15 cellular contexts compared by ENCODE assay signal in genomic region chr12:116299064-116299463, GRCh38. TPM values are rescaled to one million over a fixed set of nuclear protein-coding genes. Genes with fewer than 3 reads are reported as not detected.
DNase-seq lines count a peak whose midpoint lies in the region; ATAC-seq, FAIRE-seq and TF ChIP-seq lines count a peak whose summit lies in the region.
"Had no signal": no experiment of that assay in that cellular context is flagged by ENCODE, and none has a peak within 500 bp of the region (broad histone marks: within the 10 kb centered on the region; RNA-seq: fewer than 3 reads in every experiment).

No MANE protein-coding gene starts in this region.

- no peak overlapping the region for H2BK5ac ChIP-seq in neuronal stem cell (ENCODE audit: low read length)

- no peak overlapping the region for H2BK120ac ChIP-seq in neuronal stem cell (ENCODE audit: low read depth, low read length)

- TF ChIP-seq POLR2A in H54 (IDR thresholded peaks at IDR 0.05; ENCODE audit: low read depth, low read length) = no peak

- DNase-seq in CD1c-positive myeloid dendritic cell (ENCODE audit: extremely low spot score) (peak; percentile 60), NCI-H2029 (lab: John Stamatoyannopoulos, UW) (peak; percentile 87), ascending aorta (ENCODE audit: low spot score in 2 of 2) (peak in 1 of 2 donors; percentile 59), neuronal stem cell (ENCODE audit: low spot score) (no peak), H54 (ENCODE audit: insufficient read length, low spot score) (no peak)
- no peak for DNase-seq in activated naive CD4-positive, alpha-beta T cell treated with anti-CD3 and anti-CD28 coated beads, Interleukin-2, amount 10 ng/mL, durations not matched to agents 7 days and 5 days
- DNase-seq: activated T-cell treated with anti-CD3 and anti-CD28 coated beads for 4 hours; colonic mucosa; mesenchymal stem cell; stimulated activated CD4-positive, alpha-beta T cell treated with anti-CD3 and anti-CD28 coated beads, Interleukin-15, amount 100 ng/mL, for 24 hours; T-helper 1 cell had no signal

- H3K9ac ChIP-seq in neuronal stem cell (ENCODE audit: low read depth, low read length, poor library complexity) = no peak overlapping the region

- H3K4me1 ChIP-seq in ascending aorta = peaks cover 2 to 29% of the 10 kb centered on the region in 2 donors
- peaks cover 1 to 20% of the 10 kb centered on the region in 2 donors for H3K4me1 ChIP-seq in neuronal stem cell (ENCODE audit: control insufficient read depth in 2 of 2, insufficient read depth in 1 of 2, low read depth in 1 of 2, low read length in 2 of 2)
- H3K4me1 ChIP-seq: colonic mucosa had no signal

- H2BK12ac ChIP-seq in neuronal stem cell (ENCODE audit: low read length) = peak overlapping the region; percentile 47

- H4K91ac ChIP-seq in neuronal stem cell (ENCODE audit: low read depth, low read length, poor library complexity) = no peak overlapping the region

- H3K4me3 Mint-ChIP-seq in activated naive CD4-positive, alpha-beta T cell treated with anti-CD3 and anti-CD28 coated beads, Interleukin-2, amount 10 ng/mL, durations not matched to agents 7 days and 5 days = no peak overlapping the region

- H3K27me3 ChIP-seq in ascending aorta (no peaks in the 10 kb centered on the region), neuronal stem cell (ENCODE audit: control insufficient read depth in 3 of 3, insufficient read depth in 3 of 3, low read depth in 1 of 3, low read length in 3 of 3) (peaks cover 0 to 22% (median 0%) of the 10 kb centered on the region in 3 experiments)
- H3K27me3 ChIP-seq: colonic mucosa, upper lobe of left lung had no signal

- no peaks in the 10 kb centered on the region for H3K36me3 ChIP-seq in ascending aorta
- no peaks in the 10 kb centered on the region for H3K36me3 ChIP-seq in neuronal stem cell (replicated peaks in 1 of 2; ENCODE audit: control insufficient read depth in 2 of 2, insufficient read depth in 2 of 2, low read length in 2 of 2)
- H3K36me3 ChIP-seq: colonic mucosa, upper lobe of left lung had no signal

- peak overlapping the region; percentile 19 for H2BK15ac ChIP-seq in neuronal stem cell (ENCODE audit: low read length)

- peak overlapping the region; percentile 78 to 85 for H3K27ac ChIP-seq in ascending aorta
- H3K27ac ChIP-seq in neuronal stem cell (replicated peaks; ENCODE audit: low read length) = no peak overlapping the region
- H3K27ac ChIP-seq: colonic mucosa had no signal

- H3K36me3 Mint-ChIP-seq in activated naive CD4-positive, alpha-beta T cell treated with anti-CD3 and anti-CD28 coated beads, Interleukin-2, amount 10 ng/mL, durations not matched to agents 7 days and 5 days = no peaks in the 10 kb centered on the region

- no peak overlapping the region for H2AFZ ChIP-seq in neuronal stem cell (ENCODE audit: low read length)

- no peak overlapping the region for H3K14ac ChIP-seq in neuronal stem cell (ENCODE audit: low read length)

- no peak for TF ChIP-seq CTCF in ascending aorta (IDR thresholded peaks at IDR 0.05)

- H2AK5ac ChIP-seq in neuronal stem cell (ENCODE audit: low read depth, low read length) = peak overlapping the region; percentile 1

- no peaks in the 10 kb centered on the region for H3K4me1 Mint-ChIP-seq in activated naive CD4-positive, alpha-beta T cell treated with anti-CD3 and anti-CD28 coated beads, Interleukin-2, amount 10 ng/mL, durations not matched to agents 7 days and 5 days

- no peak for FAIRE-seq in H54 (lab: Jason Lieb, UNC)
- FAIRE-seq: GM12878 had no signal

- no peaks in the 10 kb centered on the region for H3K9me3 Mint-ChIP-seq in activated naive CD4-positive, alpha-beta T cell treated with anti-CD3 and anti-CD28 coated beads, Interleukin-2, amount 10 ng/mL, durations not matched to agents 7 days and 5 days

- H3K27ac Mint-ChIP-seq in activated naive CD4-positive, alpha-beta T cell treated with anti-CD3 and anti-CD28 coated beads, Interleukin-2, amount 10 ng/mL, durations not matched to agents 7 days and 5 days = no peak overlapping the region

- no peak overlapping the region for H3K18ac ChIP-seq in neuronal stem cell (ENCODE audit: low read length)

- CTCF ChIA-PET in activated naive CD4-positive, alpha-beta T cell treated with anti-CD3 and anti-CD28 coated beads, Interleukin-2, amount 10 ng/mL, durations not matched to agents 7 days and 5 days (lab: Charles Lee) = no interaction called here

- intact Hi-C loops in ascending aorta (cut with DNase I) = no loop called here

- WGBS in neuronal stem cell (ENCODE audit: extremely low coverage in 2 of 2, insufficient read length in 2 of 2, insufficient replicate concordance in 1 of 2), 2 donors = no CpG with 5 or more reads among the region's 2 CpGs

- H3K23ac ChIP-seq in neuronal stem cell (ENCODE audit: low read depth, low read length, poor library complexity) = no peak overlapping the region

- no peaks in the 10 kb centered on the region for H3K9me3 ChIP-seq in ascending aorta
- no peaks in the 10 kb centered on the region for H3K9me3 ChIP-seq in neuronal stem cell (replicated peaks in 1 of 2; ENCODE audit: control insufficient read depth in 2 of 2, insufficient read depth in 1 of 2, low read depth in 1 of 2, low read length in 2 of 2)
- H3K9me3 ChIP-seq: colonic mucosa, upper lobe of left lung had no signal

- no peaks in the 10 kb centered on the region for H3K79me1 ChIP-seq in neuronal stem cell (ENCODE audit: low read depth, low read length)

- H4K8ac ChIP-seq in neuronal stem cell (ENCODE audit: low read depth, low read length) = no peak overlapping the region

- no peak overlapping the region for H3K4me3 ChIP-seq in ascending aorta
- no peak overlapping the region for H3K4me3 ChIP-seq in neuronal stem cell (ENCODE audit: low read length in 2 of 2)
- H3K4me3 ChIP-seq: colonic mucosa, GM12878, upper lobe of left lung had no signal

- peaks cover 40% of the 10 kb centered on the region for H3K27me3 Mint-ChIP-seq in activated naive CD4-positive, alpha-beta T cell treated with anti-CD3 and anti-CD28 coated beads, Interleukin-2, amount 10 ng/mL, durations not matched to agents 7 days and 5 days

- no peak overlapping the region for H3K4ac ChIP-seq in neuronal stem cell (ENCODE audit: low read length)

- H3K4me2 ChIP-seq in neuronal stem cell (ENCODE audit: insufficient read depth, low read length, poor library complexity, severe bottlenecking) = no peak overlapping the region

- ATAC-seq in HG03442 (IDR thresholded peaks at IDR 0.05; ENCODE audit: unreplicated experiment) = no peak
- ATAC-seq in HG03342 (IDR thresholded peaks at IDR 0.05; ENCODE audit: unreplicated experiment) = no peak
- ATAC-seq: GM12878 had no signal

RNA-seq across cellular contexts. Expression of gene MED13L, which starts 21.6 kb away (rescaled TPM):
- 117 TPM for total RNA-seq in ascending aorta
- polyA plus RNA-seq in neuronal stem cell (2013, experiment 1 of 2) = 32.5 TPM
- polyA plus RNA-seq in neuronal stem cell (2013, experiment 2 of 2) = 31.8 TPM

Comparison
In these comparisons a context has a peak if more than half of its experiments do, and no peak if none do; other contexts are left out.
1. DNase-seq: peak in CD1c-positive myeloid dendritic cell (single experiment) and NCI-H2029 (single experiment); none in neuronal stem cell (single experiment), activated naive CD4-positive, alpha-beta T cell treated with anti-CD3 and anti-CD28 coated beads, Interleukin-2, amount 10 ng/mL, durations not matched to agents 7 days and 5 days (single experiment) and H54 (single experiment).